In genomic region chr14:31457665-31458659, GRCh38 we compare ENCODE assay signal across 1 cellular context.
TF ChIP-seq lines count a peak whose summit lies in the region.

No MANE protein-coding gene starts in this region.

TF ChIP-seq in HepG2, 621 proteins besides CTCF, POLR2A, EP300 and RAD21 (continued from another document and continues in another):
- no peak for TF ChIP-seq BCLAF1 (IDR thresholded peaks at IDR 0.05)
- TF ChIP-seq SOX6 (IDR thresholded peaks at IDR 0.05) = no peak
- TF ChIP-seq SOX6 (CRISPR knock-in tag; IDR thresholded peaks at IDR 0.05) = peak; percentile 95
- 0 out of 2 replicates have a peak, but pooled peaks have one; percentile 24 for TF ChIP-seq ZFP90 (CRISPR knock-in tag; IDR thresholded peaks at IDR 0.05; ENCODE audit: borderline replicate concordance)
- TF ChIP-seq ERF (CRISPR knock-in tag; IDR thresholded peaks at IDR 0.05) = peak; percentile 65
- TF ChIP-seq ZNF512 (CRISPR knock-in tag; IDR thresholded peaks at IDR 0.05) = no peak
- TF ChIP-seq HNRNPLL (IDR thresholded peaks at IDR 0.05; ENCODE audit: low read depth, low read length, poor library complexity, severe bottlenecking) = no peak
- no peak; the same call in none of the 2 replicates for TF ChIP-seq THRA (CRISPR knock-in tag; IDR thresholded peaks at IDR 0.05; ENCODE audit: borderline replicate concordance)
- peak; percentile 42; the same call in 1 of the 2 replicates for TF ChIP-seq ZBTB10 (CRISPR knock-in tag; IDR thresholded peaks at IDR 0.05; ENCODE audit: borderline replicate concordance)
- no peak for TF ChIP-seq ZXDC (CRISPR knock-in tag; IDR thresholded peaks at IDR 0.05)
- no peak for TF ChIP-seq TRIM24 (CRISPR knock-in tag; IDR thresholded peaks at IDR 0.05)
- no peak for TF ChIP-seq ZNF598 (CRISPR knock-in tag; IDR thresholded peaks at IDR 0.05; ENCODE audit: borderline replicate concordance)
- no peak for TF ChIP-seq ZNF784 (CRISPR knock-in tag; IDR thresholded peaks at IDR 0.05; ENCODE audit: borderline replicate concordance)
- TF ChIP-seq REL (CRISPR knock-in tag; conservative IDR thresholded peaks at IDR 0.05) = no peak; the same call in 1 of the 2 replicates
- TF ChIP-seq NR2F1 (CRISPR knock-in tag; IDR thresholded peaks at IDR 0.05) = no peak
- peak in 1 of 2 experiments; percentile 14; a peak in 1 of 4 replicates for TF ChIP-seq REST (IDR thresholded peaks at IDR 0.05; ENCODE audit: borderline replicate concordance in 1 of 2, low read depth in 1 of 2, low read length in 2 of 2)
- TF ChIP-seq KMT2B (CRISPR knock-in tag; IDR thresholded peaks at IDR 0.05) = peak; percentile 58; the same call in 1 of the 2 replicates
- TF ChIP-seq ZZZ3 (CRISPR knock-in tag; IDR thresholded peaks at IDR 0.05; ENCODE audit: borderline replicate concordance) = no peak
- TF ChIP-seq ZNF503 (CRISPR knock-in tag; IDR thresholded peaks at IDR 0.05) = no peak; the same call in 1 of the 2 replicates
- no peak for TF ChIP-seq KLF13 (CRISPR knock-in tag; IDR thresholded peaks at IDR 0.05)
- TF ChIP-seq PHB2 (IDR thresholded peaks at IDR 0.05; ENCODE audit: partially characterized antibody) = no peak
- no peak for TF ChIP-seq DR1 (CRISPR knock-in tag; IDR thresholded peaks at IDR 0.05)
- peak; percentile 64; the same call in 1 of the 2 replicates for TF ChIP-seq IRX3 (CRISPR knock-in tag; IDR thresholded peaks at IDR 0.05; ENCODE audit: borderline replicate concordance, low read depth)
- no peak for TF ChIP-seq E2F2 (CRISPR knock-in tag; IDR thresholded peaks at IDR 0.05; ENCODE audit: borderline replicate concordance)
- TF ChIP-seq GLI4 (CRISPR knock-in tag; IDR thresholded peaks at IDR 0.05; ENCODE audit: borderline replicate concordance) = no peak
- no peak for TF ChIP-seq ZNF530 (CRISPR knock-in tag; IDR thresholded peaks at IDR 0.05; ENCODE audit: low read depth)
- TF ChIP-seq ZNF841 (CRISPR knock-in tag; IDR thresholded peaks at IDR 0.05; ENCODE audit: borderline replicate concordance) = no peak
- TF ChIP-seq HNRNPL (IDR thresholded peaks at IDR 0.05; ENCODE audit: low read depth, low read length) = no peak
